ENCODE assay signal across 1 cellular context in the genomic region with DNA sequence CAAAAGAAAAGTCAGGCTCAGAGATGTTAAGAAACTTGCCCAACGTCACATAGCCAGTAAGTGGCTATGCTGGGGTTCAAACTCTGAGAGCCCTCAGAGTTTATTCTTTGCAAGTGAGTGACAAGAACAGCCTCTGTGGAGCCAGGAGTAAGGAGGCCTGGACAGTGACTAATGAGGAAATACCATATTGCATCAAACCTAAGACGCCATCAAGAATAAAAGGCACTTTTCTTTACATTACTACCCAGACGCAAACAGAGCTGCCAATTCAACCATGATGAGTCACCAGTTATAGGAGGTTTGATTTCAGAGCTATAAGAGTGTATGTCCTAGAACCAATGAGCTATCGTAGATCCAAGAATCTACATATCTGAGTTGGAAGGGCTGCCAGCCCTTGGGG.
TF ChIP-seq lines count a peak whose summit lies in the region.

No MANE protein-coding gene starts in this region.

TF ChIP-seq in SK-N-SH, 30 proteins besides CTCF, POLR2A, EP300 and RAD21 (continued from another document):
- no peak for TF ChIP-seq REST (IDR thresholded peaks at IDR 0.05; ENCODE audit: low read depth, low read length)
- TF ChIP-seq YY1 (IDR thresholded peaks at IDR 0.05; ENCODE audit: low read depth), result no peak
- TF ChIP-seq EZH2phosphoT487 (IDR thresholded peaks at IDR 0.05; ENCODE audit: borderline replicate concordance, low read depth), result no peak
- no peak for TF ChIP-seq SMC3 (IDR thresholded peaks at IDR 0.05; ENCODE audit: low read depth, low read length)
- peak; percentile 34; the same call in 1 of the 2 replicates for TF ChIP-seq POLR2AphosphoS5 (IDR thresholded peaks at IDR 0.05; ENCODE audit: low read depth, low read length)
- 0 out of 2 replicates have a peak, but pooled peaks have one; percentile 35 for TF ChIP-seq TCF12 (IDR thresholded peaks at IDR 0.05)
- TF ChIP-seq RFX5 (IDR thresholded peaks at IDR 0.05; ENCODE audit: low read length), result no peak
- TF ChIP-seq, protein P1, sequence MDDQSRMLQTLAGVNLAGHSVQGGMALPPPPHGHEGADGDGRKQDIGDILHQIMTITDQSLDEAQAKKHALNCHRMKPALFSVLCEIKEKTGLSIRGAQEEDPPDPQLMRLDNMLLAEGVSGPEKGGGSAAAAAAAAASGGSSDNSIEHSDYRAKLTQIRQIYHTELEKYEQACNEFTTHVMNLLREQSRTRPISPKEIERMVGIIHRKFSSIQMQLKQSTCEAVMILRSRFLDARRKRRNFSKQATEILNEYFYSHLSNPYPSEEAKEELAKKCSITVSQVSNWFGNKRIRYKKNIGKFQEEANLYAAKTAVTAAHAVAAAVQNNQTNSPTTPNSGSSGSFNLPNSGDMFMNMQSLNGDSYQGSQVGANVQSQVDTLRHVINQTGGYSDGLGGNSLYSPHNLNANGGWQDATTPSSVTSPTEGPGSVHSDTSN (IDR thresholded peaks at IDR 0.05), result peak; percentile 86
- no peak for TF ChIP-seq NRF1 (IDR thresholded peaks at IDR 0.05; ENCODE audit: low read depth, low read length)
- no peak for TF ChIP-seq GABPA (IDR thresholded peaks at IDR 0.05; ENCODE audit: low read depth)
- peak; percentile 9; the same call in 1 of the 2 replicates for TF ChIP-seq NFIC (IDR thresholded peaks at IDR 0.05; ENCODE audit: borderline replicate concordance)
- no peak for TF ChIP-seq FOXJ3 (CRISPR knock-in tag; IDR thresholded peaks at IDR 0.05)
- peak; percentile 66 for TF ChIP-seq JUND (IDR thresholded peaks at IDR 0.05)
- no peak for TF ChIP-seq ELF1 (IDR thresholded peaks at IDR 0.05)
